ENCODE assay signal across 23 cellular contexts in genomic region chr15:32685576-32685975, GRCh38. TPM values are rescaled to one million over a fixed set of nuclear protein-coding genes. Genes with fewer than 3 reads are reported as not detected.
A peak's percentile ranks its signal among the peaks of the same experiment; 100 is the strongest.
DNase-seq lines count a peak whose midpoint lies in the region; ATAC-seq, FAIRE-seq and TF ChIP-seq lines count a peak whose summit lies in the region.
"Had no signal": no experiment of that assay in that cellular context is flagged by ENCODE, and none has a peak within 500 bp of the region (broad histone marks: within the 10 kb centered on the region; RNA-seq: fewer than 3 reads in every experiment).

No MANE protein-coding gene starts in this region.

- no peaks in the 10 kb centered on the region for H3K36me3 Mint-ChIP-seq in astrocyte (ENCODE audit: low read depth, unreplicated experiment)
- H3K36me3 Mint-ChIP-seq: stimulated activated naive B cell treated with anti-CD40 and anti-IgM and Interleukin-4, amounts not matched to agents 10 μg/mL and 1 μg/mL and 100 μg/mL, for 72 hours had no signal

- H3K36me3 ChIP-seq in astrocyte (ENCODE audit: insufficient read depth, low read length) (no peaks in the 10 kb centered on the region), smooth muscle cell (ENCODE audit: low read depth) (no peaks in the 10 kb centered on the region)
- H3K36me3 ChIP-seq: thyroid gland had no signal

- peaks cover 18% of the 10 kb centered on the region for H3F3A ChIP-seq in smooth muscle cell (ENCODE audit: low read depth)

- peaks cover 54% of the 10 kb centered on the region for H3K4me1 Mint-ChIP-seq in astrocyte (ENCODE audit: low read depth, unreplicated experiment)

- no peaks in the 10 kb centered on the region for H3K9me3 Mint-ChIP-seq in astrocyte (ENCODE audit: unreplicated experiment)

- H3K27me3 ChIP-seq in astrocyte (ENCODE audit: insufficient read depth, low read length), result no peaks in the 10 kb centered on the region
- no peaks in the 10 kb centered on the region for H3K27me3 ChIP-seq in smooth muscle cell (ENCODE audit: low read depth)
- H3K27me3 ChIP-seq: thyroid gland had no signal

- H3K79me2 ChIP-seq in astrocyte (ENCODE audit: insufficient read depth, low read length) (no peaks in the 10 kb centered on the region), smooth muscle cell (ENCODE audit: low read depth) (no peaks in the 10 kb centered on the region)

- H3K9me3 ChIP-seq in astrocyte (ENCODE audit: insufficient read depth, low read depth, low read length) (peaks cover 5% of the 10 kb centered on the region), smooth muscle cell (replicated peaks; ENCODE audit: low read depth) (no peaks in the 10 kb centered on the region)
- H3K9me3 ChIP-seq: psoas muscle, thyroid gland had no signal

- WGBS in smooth muscle cell (ENCODE audit: low lambda C conversion rate), result 65% methylated on average over 1 of the region's 1 CpG

- ATAC-seq in Right ventricle myocardium inferior, result peak; percentile 23
- ATAC-seq in left cardiac atrium, result no peak
- ATAC-seq in stimulated activated naive CD8-positive, alpha-beta T cell treated with anti-CD3 and anti-CD28 coated beads, Interleukin-15, Interleukin-2, amounts not matched to agents 100 U/mL and 50 U/mL, for 24 hours, result no peak
- ATAC-seq: stimulated activated naive B cell treated with anti-CD40 and anti-IgM and Interleukin-4, amounts not matched to agents 10 μg/mL and 1 μg/mL and 100 μg/mL, for 72 hours had no signal

- no peaks in the 10 kb centered on the region for H3K27me3 Mint-ChIP-seq in astrocyte (ENCODE audit: low read depth, unreplicated experiment)
- H3K27me3 Mint-ChIP-seq: stimulated activated naive B cell treated with anti-CD40 and anti-IgM and Interleukin-4, amounts not matched to agents 10 μg/mL and 1 μg/mL and 100 μg/mL, for 72 hours had no signal

- FAIRE-seq in astrocyte (lab: Jason Lieb, UNC), result peak; percentile 83

- H3K4me1 ChIP-seq in astrocyte (ENCODE audit: insufficient read depth, low read length), result peaks cover 48% of the 10 kb centered on the region
- no peaks in the 10 kb centered on the region for H3K4me1 ChIP-seq in smooth muscle cell (ENCODE audit: low read depth)
- H3K4me1 ChIP-seq: psoas muscle had no signal

- no peak overlapping the region for H3K9ac ChIP-seq in astrocyte (ENCODE audit: low read length)
- H3K9ac ChIP-seq in smooth muscle cell (ENCODE audit: low read depth), result peak overlapping the region; percentile 40

- H3K4me2 ChIP-seq in astrocyte (ENCODE audit: low read length) (peak overlapping the region; percentile 5), smooth muscle cell (peak overlapping the region; percentile 42)

- no peaks in the 10 kb centered on the region for H4K20me1 ChIP-seq in astrocyte (ENCODE audit: insufficient read depth, low read length)
- no peaks in the 10 kb centered on the region for H4K20me1 ChIP-seq in smooth muscle cell (ENCODE audit: low read depth)

- H3K4me3 Mint-ChIP-seq in astrocyte (ENCODE audit: unreplicated experiment), result peak overlapping the region; percentile 14
- H3K4me3 Mint-ChIP-seq: stimulated activated naive B cell treated with anti-CD40 and anti-IgM and Interleukin-4, amounts not matched to agents 10 μg/mL and 1 μg/mL and 100 μg/mL, for 72 hours had no signal

- TF ChIP-seq CTCF in astrocyte (IDR thresholded peaks at IDR 0.05; ENCODE audit: insufficient read depth, low read depth, low read length) (no peak), fibroblast of the aortic adventitia (IDR thresholded peaks at IDR 0.05; ENCODE audit: insufficient read depth, low read length) (no peak), smooth muscle cell (IDR thresholded peaks at IDR 0.05; ENCODE audit: borderline replicate concordance, insufficient read depth, poor library complexity, severe bottlenecking) (no peak)

- DNase-seq in Right ventricle myocardium inferior (ENCODE audit: missing footprints) (no peak), left cardiac atrium (no peak), astrocyte (ENCODE audit: low read depth) (peak; percentile 84), fibroblast of the aortic adventitia (ENCODE audit: low read depth) (peak; percentile 67), smooth muscle cell (lab: John Stamatoyannopoulos, UW; ENCODE audit: unreplicated experiment) (no peak), SHP77 treated with DMSO at 0.1 percent for 48 hours (lab: John Stamatoyannopoulos, UW) (no peak), NCI-H146 (lab: John Stamatoyannopoulos, UW) (no peak)
- no peak for DNase-seq in stimulated activated naive CD8-positive, alpha-beta T cell treated with anti-CD3 and anti-CD28 coated beads, Interleukin-15, Interleukin-2, amounts not matched to agents 100 U/mL and 50 U/mL, for 24 hours
- DNase-seq: activated CD4-positive, alpha-beta T cell treated with anti-CD3 and anti-CD28 coated beads for 4 hours; activated gamma-delta T cell; anterior cingulate cortex; GDM1; hypothalamus; midbrain; NCI-H1436; NCI-H2171 treated with DMSO at 0.1 percent for 48 hours; NCI-H69; psoas muscle; stimulated activated CD4-positive, alpha-beta T cell treated with anti-CD3 and anti-CD28 coated beads, Interleukin-15, amount 100 ng/mL, for 24 hours; stimulated activated naive B cell treated with anti-CD40 and anti-IgM and Interleukin-4, amounts not matched to agents 10 μg/mL and 1 μg/mL and 100 μg/mL, for 72 hours; thyroid gland had no signal

- H2AFZ ChIP-seq in astrocyte (ENCODE audit: low read depth, low read length), result no peak overlapping the region
- H2AFZ ChIP-seq in smooth muscle cell (ENCODE audit: low read depth), result no peak overlapping the region

- peak overlapping the region; percentile 60 for H3K27ac Mint-ChIP-seq in astrocyte (ENCODE audit: unreplicated experiment)
- H3K27ac Mint-ChIP-seq: stimulated activated naive B cell treated with anti-CD40 and anti-IgM and Interleukin-4, amounts not matched to agents 10 μg/mL and 1 μg/mL and 100 μg/mL, for 72 hours had no signal

- intact Hi-C loops in Right ventricle myocardium inferior (cut with DNase I) (no loop called here), left cardiac atrium (cut with DNase I) (no loop called here)

- H3K4me3 ChIP-seq in astrocyte (ENCODE audit: insufficient read depth, low read depth, low read length) (no peak overlapping the region), fibroblast of the aortic adventitia (ENCODE audit: low read depth, low read length) (no peak overlapping the region), smooth muscle cell (no peak overlapping the region)
- H3K4me3 ChIP-seq: psoas muscle, thyroid gland had no signal

- H3K27ac ChIP-seq in astrocyte (ENCODE audit: low read depth, low read length) (peak overlapping the region; percentile 91), smooth muscle cell (ENCODE audit: low read depth) (peak overlapping the region; percentile 93)
- H3K27ac ChIP-seq: C4-2B, psoas muscle, thyroid gland had no signal

RNA-seq across cellular contexts. Expression of gene GREM1, which starts 32.2 kb away (rescaled TPM):
- not detected for total RNA-seq in Right ventricle myocardium inferior
- total RNA-seq in left cardiac atrium, result 1 to 10 TPM; 1.1 to 2.6 TPM
- total RNA-seq in astrocyte, result 74.5 and 112 TPM in 2 replicates
- 25.1 and 181 TPM in 2 replicates for total RNA-seq in fibroblast of the aortic adventitia (ENCODE audit: low replicate concordance)
- 80.1 and 105 TPM in 2 replicates for total RNA-seq in smooth muscle cell
- 40.6 and 57.4 TPM in 2 replicates for polyA plus RNA-seq in smooth muscle cell
- total RNA-seq: A172 had no signal

RNA-seq across cellular contexts. Expression of gene SCG5, which starts 44.1 kb away (rescaled TPM):
- total RNA-seq in Right ventricle myocardium inferior (not detected), left cardiac atrium (under 1 TPM; 0.73 to 0.91 TPM), astrocyte (12.1 and 14.7 TPM in 2 replicates), fibroblast of the aortic adventitia (ENCODE audit: low replicate concordance) (11.7 and 16.7 TPM in 2 replicates), smooth muscle cell (19.5 and 37.2 TPM in 2 replicates)
- 19.4 and 34.7 TPM in 2 replicates for polyA plus RNA-seq in smooth muscle cell

Comparison
In these comparisons a context has a peak if more than half of its experiments do, and no peak if none do; other contexts are left out.
1. DNase-seq: peak in astrocyte (single experiment) and fibroblast of the aortic adventitia (single experiment); none in Right ventricle myocardium inferior (single experiment), left cardiac atrium (single experiment), smooth muscle cell (single experiment), SHP77 treated with DMSO at 0.1 percent for 48 hours (single experiment), stimulated activated naive CD8-positive, alpha-beta T cell treated with anti-CD3 and anti-CD28 coated beads, Interleukin-15, Interleukin-2, amounts not matched to agents 100 U/mL and 50 U/mL, for 24 hours (single experiment) and NCI-H146 (single experiment).